Comparison of ENCODE assay signal across 13 cellular contexts in the genomic region with DNA sequence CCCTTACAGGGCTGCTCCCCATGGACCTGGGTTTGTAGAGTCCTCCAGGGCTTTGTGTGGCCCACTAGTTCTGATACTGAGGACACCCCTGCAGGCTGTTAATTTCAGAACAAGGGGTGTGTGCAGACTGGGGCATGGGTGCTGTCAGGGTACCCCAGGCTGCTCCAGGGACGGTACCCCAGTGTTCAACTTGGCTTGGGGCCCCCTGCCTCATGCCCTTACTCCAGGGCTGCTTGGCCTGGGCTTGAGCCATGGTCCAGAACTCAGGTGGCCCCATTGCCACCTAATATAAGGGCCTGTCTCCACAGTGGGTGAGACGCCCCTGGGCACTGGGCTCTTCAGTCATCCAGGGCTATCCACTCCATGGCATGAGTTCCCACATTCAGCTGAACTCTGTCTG.
DNase-seq lines count a peak whose midpoint lies in the region; ATAC-seq, FAIRE-seq and TF ChIP-seq lines count a peak whose summit lies in the region.
"Had no signal": no experiment of that assay in that cellular context is flagged by ENCODE, and none has a peak within 500 bp of the region (broad histone marks: within the 10 kb centered on the region; RNA-seq: fewer than 3 reads in every experiment).

No MANE protein-coding gene starts in this region.

- no peak for TF ChIP-seq EP300 in A549 (IDR thresholded peaks at IDR 0.05)

- peaks cover 8% of the 10 kb centered on the region; the same call in 1 of the 2 replicates for H3K36me3 ChIP-seq in GM23338 (ENCODE audit: insufficient read depth)
- no peaks in the 10 kb centered on the region for H3K36me3 ChIP-seq in smooth muscle cell (ENCODE audit: low read depth)
- H3K36me3 ChIP-seq: pancreas had no signal

- H3K4me2 ChIP-seq in A549 (peak overlapping the region; percentile 96), GM23338 (peak overlapping the region; percentile 80; the same call in 1 of the 2 replicates), smooth muscle cell (no peak overlapping the region)

- DNase-seq in A549 (ENCODE audit: low read depth in 1 of 2, low spot score in 1 of 2) (no peak), GM23338 (ENCODE audit: low spot score) (no peak), activated B cell treated with CpG ODN at 0.5 μM for 24 hours (no peak), immature natural killer cell (no peak), DMS 273 (lab: John Stamatoyannopoulos, UW; ENCODE audit: unreplicated experiment) (no peak), smooth muscle cell (lab: John Stamatoyannopoulos, UW; ENCODE audit: unreplicated experiment) (no peak)
- DNase-seq: GF-D8; NCI-H1436 treated with DMSO at 0.1 percent for 48 hours; pancreas; stimulated activated CD4-positive, alpha-beta T cell treated with anti-CD3 and anti-CD28 coated beads, Interleukin-2, amount 100 ng/mL, for 48 hours; stomach had no signal

- WGBS in A549 (ENCODE audit: missing lambda C conversion rate) = 96% methylated on average over 2 of the region's 2 CpGs
- 100% methylated on average over 2 of the region's 2 CpGs for WGBS in smooth muscle cell (ENCODE audit: low lambda C conversion rate)

- peaks cover 6% of the 10 kb centered on the region for H3K4me1 Mint-ChIP-seq in GM23338
- peaks cover 34% of the 10 kb centered on the region for H3K4me1 Mint-ChIP-seq in activated B cell treated with CpG ODN at 0.5 μM for 24 hours
- H3K4me1 Mint-ChIP-seq in immature natural killer cell = peaks cover 38 to 66% of the 10 kb centered on the region in 2 donors

- H3K9ac ChIP-seq in smooth muscle cell (ENCODE audit: low read depth) = no peak overlapping the region

- TF ChIP-seq RAD21 in A549 (conservative IDR thresholded peaks at IDR 0.05 in 1 of 2, IDR thresholded peaks at IDR 0.05 in 1 of 2) = no peak

- peaks cover 14% of the 10 kb centered on the region for H3K27me3 Mint-ChIP-seq in GM23338 (ENCODE audit: insufficient read depth, low read depth, poor library complexity)
- no peaks in the 10 kb centered on the region for H3K27me3 Mint-ChIP-seq in activated B cell treated with CpG ODN at 0.5 μM for 24 hours
- H3K27me3 Mint-ChIP-seq in immature natural killer cell (ENCODE audit: low read depth in 3 of 3) = no peaks in the 10 kb centered on the region

- no peak for TF ChIP-seq POLR2A in A549 (IDR thresholded peaks at IDR 0.05; ENCODE audit: low read length)

- FAIRE-seq in A549 (lab: Jason Lieb, UNC) = no peak
- FAIRE-seq: pancreas had no signal

- no peak for ATAC-seq in A549
- ATAC-seq in GM23338 = no peak
- no peak for ATAC-seq in activated B cell treated with CpG ODN at 0.5 μM for 24 hours (ENCODE audit: low read depth)
- ATAC-seq in HG02759 (IDR thresholded peaks at IDR 0.05; ENCODE audit: unreplicated experiment) = no peak
- ATAC-seq in HG03097 (IDR thresholded peaks at IDR 0.05; ENCODE audit: low FRiP score, unreplicated experiment) = no peak
- ATAC-seq: pancreas had no signal

- H2AFZ ChIP-seq in GM23338 (no peak overlapping the region), smooth muscle cell (ENCODE audit: low read depth) (no peak overlapping the region)

- H3K9me3 Mint-ChIP-seq in GM23338 = peaks cover 2% of the 10 kb centered on the region; the same call in 2 of the 3 replicates
- no peaks in the 10 kb centered on the region for H3K9me3 Mint-ChIP-seq in activated B cell treated with CpG ODN at 0.5 μM for 24 hours
- H3K9me3 Mint-ChIP-seq in immature natural killer cell = no peaks in the 10 kb centered on the region

- no peaks in the 10 kb centered on the region for H3F3A ChIP-seq in GM23338 (replicated peaks; ENCODE audit: low read depth)
- no peaks in the 10 kb centered on the region for H3F3A ChIP-seq in smooth muscle cell (ENCODE audit: low read depth)

- H3K79me2 ChIP-seq in GM23338 (replicated peaks; ENCODE audit: insufficient read depth) = peaks cover 56% of the 10 kb centered on the region
- H3K79me2 ChIP-seq in smooth muscle cell (ENCODE audit: low read depth) = peaks cover 60% of the 10 kb centered on the region

- peaks cover 8% of the 10 kb centered on the region; the same call in 1 of the 3 replicates for H3K4me1 ChIP-seq in A549
- H3K4me1 ChIP-seq in GM23338 (ENCODE audit: insufficient read depth) = peaks cover 5% of the 10 kb centered on the region; the same call in 1 of the 2 replicates
- peaks cover 17% of the 10 kb centered on the region for H3K4me1 ChIP-seq in smooth muscle cell (ENCODE audit: low read depth)

- POLR2A ChIA-PET in A549 (lab: Yijun Ruan, JAX) (no interaction called here), activated B cell treated with CpG ODN at 0.5 μM for 24 hours (lab: Charles Lee) (no interaction called here)

- H3K27ac Mint-ChIP-seq in GM23338 = no peak overlapping the region
- H3K27ac Mint-ChIP-seq in activated B cell treated with CpG ODN at 0.5 μM for 24 hours = no peak overlapping the region
- peak overlapping the region in 2 of 6 donors; percentile 19 to 34 for H3K27ac Mint-ChIP-seq in immature natural killer cell

- TF ChIP-seq CTCF in A549 (IDR thresholded peaks at IDR 0.05) = no peak
- TF ChIP-seq CTCF in GM23338 (conservative IDR thresholded peaks at IDR 0.05; ENCODE audit: low read depth in 2 of 2) = no peak
- TF ChIP-seq CTCF in activated B cell treated with CpG ODN at 0.5 μM for 24 hours (IDR thresholded peaks at IDR 0.05) = no peak
- no peak for TF ChIP-seq CTCF in smooth muscle cell (IDR thresholded peaks at IDR 0.05; ENCODE audit: borderline replicate concordance, insufficient read depth, poor library complexity, severe bottlenecking)

- H3K4me3 Mint-ChIP-seq in GM23338 (peak overlapping the region; percentile 29; the same call in 1 of the 3 replicates), activated B cell treated with CpG ODN at 0.5 μM for 24 hours (peak overlapping the region; percentile 44), immature natural killer cell (peak overlapping the region in 4 of 5 donors; percentile 44 to 99 (median 95))

- H3K36me3 Mint-ChIP-seq in GM23338 (ENCODE audit: low read depth) = peaks cover 36% of the 10 kb centered on the region
- H3K36me3 Mint-ChIP-seq in activated B cell treated with CpG ODN at 0.5 μM for 24 hours (ENCODE audit: low read depth) = peaks cover 34% of the 10 kb centered on the region
- H3K36me3 Mint-ChIP-seq in immature natural killer cell = peaks cover 3 to 6% (median 4%) of the 10 kb centered on the region in 3 donors

- H3K9me2 ChIP-seq in GM23338 (ENCODE audit: insufficient read depth) = no peaks in the 10 kb centered on the region

- H3K4me3 ChIP-seq in A549 (peak overlapping the region; percentile 81; the same call in 1 of the 3 replicates), GM23338 (peak overlapping the region; percentile 72; the same call in 1 of the 2 replicates), smooth muscle cell (no peak overlapping the region)

- CTCF ChIA-PET in A549 (lab: Yijun Ruan, JAX) (interaction anchor here (2.9 kb wide), 1 partner anchor 10 kb away, joined by 13 read pairs; no protein-coding TSS in a partner anchor), activated B cell treated with CpG ODN at 0.5 μM for 24 hours (lab: Charles Lee) (no interaction called here)

- H3K27ac ChIP-seq in A549 = no peak overlapping the region
- no peak overlapping the region for H3K27ac ChIP-seq in GM23338 (ENCODE audit: low read depth)
- no peak overlapping the region for H3K27ac ChIP-seq in smooth muscle cell (ENCODE audit: low read depth)
- H3K27ac ChIP-seq: pancreas had no signal

- H3K27me3 ChIP-seq in GM23338 (ENCODE audit: insufficient read depth) (no peaks in the 10 kb centered on the region), smooth muscle cell (ENCODE audit: low read depth) (no peaks in the 10 kb centered on the region)
- H3K27me3 ChIP-seq: pancreas, stomach had no signal

- H3K9me3 ChIP-seq in A549 = peaks cover 14% of the 10 kb centered on the region; the same call in 2 of the 3 replicates
- H3K9me3 ChIP-seq in smooth muscle cell (replicated peaks; ENCODE audit: low read depth) = no peaks in the 10 kb centered on the region
- H3K9me3 ChIP-seq: pancreas, stomach had no signal

- intact Hi-C loops in activated B cell treated with CpG ODN at 0.5 μM for 24 hours (cut with micrococcal nuclease) = loop anchor here (2.0 kb wide), 1 partner anchor 1417 kb away; a partner anchor contains a TSS

- H4K20me1 ChIP-seq in GM23338 (replicated peaks; ENCODE audit: insufficient read depth) = no peaks in the 10 kb centered on the region; the same call in 1 of the 2 replicates
- H4K20me1 ChIP-seq in smooth muscle cell (ENCODE audit: low read depth) = peaks cover 36% of the 10 kb centered on the region

TF ChIP-seq in A549, 52 proteins besides CTCF, POLR2A, EP300 and RAD21 (continues in another document):
- TF ChIP-seq TFCP2L1 (CRISPR knock-in tag; IDR thresholded peaks at IDR 0.05) (no peak), JUNB (IDR thresholded peaks at IDR 0.05) (no peak)
- TF ChIP-seq, protein P1, sequence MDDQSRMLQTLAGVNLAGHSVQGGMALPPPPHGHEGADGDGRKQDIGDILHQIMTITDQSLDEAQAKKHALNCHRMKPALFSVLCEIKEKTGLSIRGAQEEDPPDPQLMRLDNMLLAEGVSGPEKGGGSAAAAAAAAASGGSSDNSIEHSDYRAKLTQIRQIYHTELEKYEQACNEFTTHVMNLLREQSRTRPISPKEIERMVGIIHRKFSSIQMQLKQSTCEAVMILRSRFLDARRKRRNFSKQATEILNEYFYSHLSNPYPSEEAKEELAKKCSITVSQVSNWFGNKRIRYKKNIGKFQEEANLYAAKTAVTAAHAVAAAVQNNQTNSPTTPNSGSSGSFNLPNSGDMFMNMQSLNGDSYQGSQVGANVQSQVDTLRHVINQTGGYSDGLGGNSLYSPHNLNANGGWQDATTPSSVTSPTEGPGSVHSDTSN (IDR thresholded peaks at IDR 0.05) = no peak

TF ChIP-seq in GM23338, 12 proteins besides CTCF, POLR2A, EP300 and RAD21 (continues in another document):
- no peak for TF ChIP-seq POLR2AphosphoS5 (IDR thresholded peaks at IDR 0.05; ENCODE audit: low read depth)
- TF ChIP-seq JUNB (IDR thresholded peaks at IDR 0.05; ENCODE audit: unreplicated experiment) = no peak

Comparison
In these comparisons a context has a peak if more than half of its experiments do, and no peak if none do; other contexts are left out.
1. H3K4me3 Mint-ChIP-seq: peak in every context shown above with its lines; median percentile 95 in immature natural killer cell; 44 in activated B cell treated with CpG ODN at 0.5 μM for 24 hours; 29 in GM23338.